ENCODE assay signal across 8 cellular contexts in genomic region chr16:4018385-4018784, GRCh38.
A peak's percentile ranks its signal among the peaks of the same experiment; 100 is the strongest.
DNase-seq lines count a peak whose midpoint lies in the region; ATAC-seq, FAIRE-seq and TF ChIP-seq lines count a peak whose summit lies in the region.
"Not testable (repeated sequence)": the region's sequence is repeated elsewhere in the genome, so short reads cannot be mapped to it uniquely, and the experiment has no call there.

No MANE protein-coding gene starts in this region.

- H3K9me3 Mint-ChIP-seq in effector memory CD8-positive, alpha-beta T cell; immature natural killer cell; natural killer cell: not testable (repeated sequence)

- H3K4me1 ChIP-seq in K562 (replicated peaks in 1 of 2; ENCODE audit: control insufficient read depth in 2 of 2, insufficient read depth in 2 of 2, low read length in 2 of 2), result not testable (repeated sequence)
- H3K4me1 ChIP-seq in skeletal muscle satellite cell (ENCODE audit: control insufficient read depth, insufficient read depth, low read length), result peaks cover 20% of the 10 kb centered on the region

- H3K4me3 Mint-ChIP-seq in effector memory CD8-positive, alpha-beta T cell, result peak overlapping the region; percentile 80 to 93
- peak overlapping the region in 4 of 5 donors; percentile 56 to 67 (median 60) for H3K4me3 Mint-ChIP-seq in immature natural killer cell
- H3K4me3 Mint-ChIP-seq in natural killer cell, result peak overlapping the region; percentile 65

- H4K20me1 ChIP-seq in K562 (replicated peaks; ENCODE audit: control insufficient read depth, insufficient read depth, low read length), result not testable (repeated sequence)

- not testable (repeated sequence) for TF ChIP-seq POLR2A in K562 (conservative IDR thresholded peaks at IDR 0.05)

- not testable (repeated sequence) for FAIRE-seq in K562 (lab: Jason Lieb, UNC)

- intact Hi-C loops in K562 (cut with micrococcal nuclease), result not testable (repeated sequence)
- intact Hi-C loops in natural killer cell (cut with micrococcal nuclease), result loop anchor here (5.0 kb wide), 1 partner anchor 99 kb away; the partner anchor contains the start of gene ADCY9

- peak; percentile 42 for DNase-seq in AG20443 (ENCODE audit: low spot score)
- peak; percentile 55 for DNase-seq in G401 (ENCODE audit: low spot score)
- DNase-seq in NCI-H2196 (lab: John Stamatoyannopoulos, UW; ENCODE audit: unreplicated experiment), result peak; percentile 9
- not testable (repeated sequence) for DNase-seq in K562 (ENCODE audit: extremely low read depth in 1 of 4, low spot score in 3 of 4); effector memory CD8-positive, alpha-beta T cell; immature natural killer cell; natural killer cell

- H3K9me3 ChIP-seq in K562 (replicated peaks; ENCODE audit: control insufficient read depth, insufficient read depth, low read depth, low read length); skeletal muscle satellite cell (replicated peaks; ENCODE audit: low read length): not testable (repeated sequence)

- not testable (repeated sequence) for H3K36me3 Mint-ChIP-seq in effector memory CD8-positive, alpha-beta T cell (ENCODE audit: insufficient read depth); natural killer cell
- peaks cover 0 to 12% (median 3%) of the 10 kb centered on the region in 3 donors for H3K36me3 Mint-ChIP-seq in immature natural killer cell

- H3K79me2 ChIP-seq in K562 (ENCODE audit: control insufficient read depth, insufficient read depth, low read length), result not testable (repeated sequence)

- H3K36me3 ChIP-seq in K562 (ENCODE audit: control insufficient read depth, insufficient read depth, low read length); skeletal muscle satellite cell (ENCODE audit: insufficient read depth, low read length): not testable (repeated sequence)

- in situ Hi-C loops in G401 (cut with HindIII; ENCODE audit: low sequenced_read_pairs); K562 (cut with MboI): not testable (repeated sequence)

- TF ChIP-seq RAD21 in K562 (CRISPR knock-in tag; conservative IDR thresholded peaks at IDR 0.05 in 1 of 2, IDR thresholded peaks at IDR 0.05 in 1 of 2), result not testable (repeated sequence)

- not testable (repeated sequence) for H3K9ac ChIP-seq in K562 (ENCODE audit: insufficient read depth in 1 of 2, low read depth in 2 of 2, low read length in 2 of 2); skeletal muscle satellite cell (ENCODE audit: low read depth, low read length)

- CTCF ChIA-PET in K562 (lab: Yijun Ruan, JAX; ENCODE audit: low intra/inter-chr PET ratio), result interaction anchor here (0.7 kb wide), 1 partner anchor 200 kb away, joined by 4 read pairs; no protein-coding TSS in a partner anchor

- not testable (repeated sequence) for H3K9me1 ChIP-seq in K562 (ENCODE audit: control insufficient read depth, insufficient read depth, low read length)

- not testable (repeated sequence) for H3K27ac ChIP-seq in K562 (ENCODE audit: extremely low read depth, low read depth, low read length)

- not testable (repeated sequence) for TF ChIP-seq CTCF in K562 (IDR thresholded peaks at IDR 0.05 in 2 of 3, conservative IDR thresholded peaks at IDR 0.05 in 1 of 3; ENCODE audit: insufficient read depth in 2 of 3, low read depth in 1 of 3, low read length in 3 of 3); natural killer cell (IDR thresholded peaks at IDR 0.05)

- peaks cover 30 to 32% of the 10 kb centered on the region in 2 donors for H3K4me1 Mint-ChIP-seq in effector memory CD8-positive, alpha-beta T cell (ENCODE audit: low read depth in 2 of 2)
- peaks cover 26 to 52% of the 10 kb centered on the region in 2 donors for H3K4me1 Mint-ChIP-seq in immature natural killer cell
- peaks cover 59% of the 10 kb centered on the region in 2 donors for H3K4me1 Mint-ChIP-seq in natural killer cell

- H3K4me2 ChIP-seq in K562 (ENCODE audit: insufficient read depth, low read length), result not testable (repeated sequence)
- peak overlapping the region; percentile 35 for H3K4me2 ChIP-seq in skeletal muscle satellite cell (ENCODE audit: low read length)

- peak overlapping the region; percentile 95 to 96 for H3K27ac Mint-ChIP-seq in effector memory CD8-positive, alpha-beta T cell
- H3K27ac Mint-ChIP-seq in immature natural killer cell (peak overlapping the region in 5 of 6 donors; percentile 49 to 97 (median 85)), natural killer cell (peak overlapping the region; percentile 97 to 98)

- not testable (repeated sequence) for H3K27me3 Mint-ChIP-seq in effector memory CD8-positive, alpha-beta T cell; immature natural killer cell (ENCODE audit: low read depth in 3 of 3); natural killer cell (ENCODE audit: low read depth in 2 of 2)

- not testable (repeated sequence) for TF ChIP-seq EP300 in K562 (IDR thresholded peaks at IDR 0.05; ENCODE audit: low read length)

- not testable (repeated sequence) for H2AFZ ChIP-seq in K562 (ENCODE audit: low read depth, low read length)

- H3K4me3 ChIP-seq in K562; skeletal muscle satellite cell (ENCODE audit: low read length): not testable (repeated sequence)

- BruUV-seq in K562 (replicated peaks; lab: Mats Ljungman, UMichigan), result not testable (repeated sequence)

- ATAC-seq in K562; effector memory CD8-positive, alpha-beta T cell (replicated peaks); natural killer cell: not testable (repeated sequence)

- POLR2A ChIA-PET in K562 (lab: Yijun Ruan, JAX), result not testable (repeated sequence)

- peaks cover 8 to 42% of the 10 kb centered on the region in 2 experiments for H3K27me3 ChIP-seq in K562 (ENCODE audit: control insufficient read depth in 2 of 2, insufficient read depth in 2 of 2, low read length in 2 of 2)
- not testable (repeated sequence) for H3K27me3 ChIP-seq in skeletal muscle satellite cell (ENCODE audit: control insufficient read depth, insufficient read depth, low read length)

- 15% methylated on average over 12 of the region's 12 CpGs for WGBS in K562 (ENCODE audit: insufficient coverage, low coverage, missing lambda C conversion rate)

TF ChIP-seq in K562, 482 proteins besides CTCF, POLR2A, EP300 and RAD21 (continues in another document):
- TF ChIP-seq FOXA3 (CRISPR knock-in tag; conservative IDR thresholded peaks at IDR 0.05 in 1 of 2, IDR thresholded peaks at IDR 0.05 in 1 of 2) (peak; percentile 28 to 53; a peak in 1 of 4 replicates), L3MBTL2 (IDR thresholded peaks at IDR 0.05) (peak; percentile 83)
